8 cellular contexts compared by ENCODE assay signal in genomic region chr9:135797507-135798302, GRCh38.
DNase-seq lines count a peak whose midpoint lies in the region; ATAC-seq and TF ChIP-seq lines count a peak whose summit lies in the region.

No MANE protein-coding gene starts in this region.

- RAD21 ChIA-PET in HCT116 (lab: Charles Lee; ENCODE audit: low non-redundant PET in 1 of 2, low total read pairs in 2 of 2, uncharacterized antibody in 2 of 2, unreplicated experiment in 2 of 2) = no interaction called here

- ATAC-seq in HCT116 (peak; percentile 91), HG03565 (IDR thresholded peaks at IDR 0.05; ENCODE audit: unreplicated experiment) (no peak)
- no peak for ATAC-seq in effector memory CD8-positive, alpha-beta T cell (replicated peaks)

- H3K9me3 Mint-ChIP-seq in CD8-positive, alpha-beta memory T cell = no peaks in the 10 kb centered on the region
- no peaks in the 10 kb centered on the region for H3K9me3 Mint-ChIP-seq in effector memory CD8-positive, alpha-beta T cell

- H3K27ac ChIP-seq in HCT116 (ENCODE audit: low read depth, low read length) = no peak overlapping the region
- no peak overlapping the region for H3K27ac ChIP-seq in SK-N-SH (ENCODE audit: low read depth in 2 of 2, low read length in 1 of 2)
- H3K27ac ChIP-seq in coronary artery = peak overlapping the region in 1 of 2 donors; percentile 22
- H3K27ac ChIP-seq in CD8-positive, alpha-beta memory T cell (ENCODE audit: low read depth, low read length) = no peak overlapping the region

- H3K79me2 ChIP-seq in HCT116 (ENCODE audit: insufficient read depth, low read length) (no peaks in the 10 kb centered on the region), SK-N-SH (ENCODE audit: insufficient read depth) (no peaks in the 10 kb centered on the region)

- H4K20me1 ChIP-seq in HCT116 (ENCODE audit: insufficient read depth) (no peaks in the 10 kb centered on the region), SK-N-SH (ENCODE audit: insufficient read depth) (no peaks in the 10 kb centered on the region)

- peak; percentile 79 for TF ChIP-seq RAD21 in HCT116 (IDR thresholded peaks at IDR 0.05; ENCODE audit: low read depth)
- TF ChIP-seq RAD21 in SK-N-SH (IDR thresholded peaks at IDR 0.05; ENCODE audit: low read length) = peak; percentile 59

- intact Hi-C loops in HCT116 (cut with micrococcal nuclease) = loop anchor here (1.0 kb wide), 1 partner anchor 326 kb away; no protein-coding TSS in a partner anchor

- H3K4me2 ChIP-seq in HCT116 (ENCODE audit: low read length) (no peak overlapping the region), SK-N-SH (no peak overlapping the region)

- H3K4me3 Mint-ChIP-seq in CD8-positive, alpha-beta memory T cell = no peak overlapping the region
- H3K4me3 Mint-ChIP-seq in effector memory CD8-positive, alpha-beta T cell = no peak overlapping the region

- CTCF ChIA-PET in HCT116 (lab: Charles Lee) (interaction anchor here (0.7 to 2.6 kb wide), 3 partner anchors 9 to 325 kb away, joined by 3 to 7 read pairs (median 4); no protein-coding TSS in a partner anchor), SK-N-SH (lab: Yijun Ruan, JAX) (interaction anchor here (0.5 to 3.1 kb wide), 29 partner anchors 8 to 1559 kb away, joined by 3 to 23 read pairs (median 3); no protein-coding TSS in a partner anchor)
- CTCF ChIA-PET in CD8-positive, alpha-beta memory T cell (lab: Charles Lee) = no interaction called here

- no TSS peak for BruUV-seq in HCT116 (replicated peaks; lab: Mats Ljungman, UMichigan)

- DNase-seq in COLO668 (lab: John Stamatoyannopoulos, UW; ENCODE audit: unreplicated experiment) (peak; percentile 54), HCT116 (ENCODE audit: low read depth, low spot score) (peak; percentile 24), SK-N-SH (peak; percentile 90), coronary artery (ENCODE audit: low spot score) (no peak), medulla oblongata (ENCODE audit: extremely low spot score) (peak; percentile 50)
- no peak for DNase-seq in CD8-positive, alpha-beta memory T cell
- no peak for DNase-seq in effector memory CD8-positive, alpha-beta T cell

- H3K4me1 ChIP-seq in HCT116 (ENCODE audit: control insufficient read depth in 1 of 2, insufficient read depth in 2 of 2, low read length in 2 of 2) (peaks cover 0 to 4% of the 10 kb centered on the region in 2 experiments; a peak in 1 of 4 replicates), SK-N-SH (ENCODE audit: control insufficient read depth in 1 of 2, insufficient read depth in 2 of 2, low read depth in 1 of 2, low read length in 1 of 2) (peaks cover 0 to 6% of the 10 kb centered on the region in 2 experiments; a peak in 1 of 4 replicates)
- H3K4me1 ChIP-seq in CD8-positive, alpha-beta memory T cell (ENCODE audit: insufficient read depth, low read length) = no peaks in the 10 kb centered on the region

- TF ChIP-seq POLR2A in HCT116 (IDR thresholded peaks at IDR 0.05; ENCODE audit: borderline replicate concordance, extremely low read depth, insufficient read depth, insufficient read length) = no peak

- H3K27me3 ChIP-seq in HCT116 (ENCODE audit: insufficient read depth, low read length) = no peaks in the 10 kb centered on the region
- H3K27me3 ChIP-seq in SK-N-SH (ENCODE audit: insufficient read depth) = no peaks in the 10 kb centered on the region; the same call in 1 of the 2 replicates
- no peaks in the 10 kb centered on the region for H3K27me3 ChIP-seq in CD8-positive, alpha-beta memory T cell (ENCODE audit: insufficient read depth, low read length, poor library complexity, severe bottlenecking)

- no peaks in the 10 kb centered on the region for H3K36me3 ChIP-seq in HCT116 (ENCODE audit: control insufficient read depth in 1 of 2, insufficient read depth in 2 of 2, low read length in 2 of 2)
- H3K36me3 ChIP-seq in SK-N-SH (replicated peaks in 1 of 2; ENCODE audit: control insufficient read depth in 1 of 2, insufficient read depth in 2 of 2, low read length in 1 of 2) = no peaks in the 10 kb centered on the region
- H3K36me3 ChIP-seq in CD8-positive, alpha-beta memory T cell (ENCODE audit: insufficient read depth, low read length) = no peaks in the 10 kb centered on the region

- no peak overlapping the region for H3K9ac ChIP-seq in HCT116 (ENCODE audit: low read length)
- no peak overlapping the region for H3K9ac ChIP-seq in SK-N-SH

- no peaks in the 10 kb centered on the region for H3K36me3 Mint-ChIP-seq in CD8-positive, alpha-beta memory T cell
- peaks cover 2% of the 10 kb centered on the region for H3K36me3 Mint-ChIP-seq in effector memory CD8-positive, alpha-beta T cell (ENCODE audit: insufficient read depth)

- 37% methylated on average over 18 of the region's 24 CpGs for WGBS in SK-N-SH (ENCODE audit: low lambda C conversion rate)

- TF ChIP-seq EP300 in SK-N-SH (IDR thresholded peaks at IDR 0.05; ENCODE audit: borderline replicate concordance in 1 of 2, low read depth in 1 of 2, low read length in 1 of 2) = no peak

- H2AFZ ChIP-seq in HCT116 (ENCODE audit: low read depth, low read length, poor library complexity, severe bottlenecking) (no peak overlapping the region), SK-N-SH (ENCODE audit: low read depth) (no peak overlapping the region; the same call in 1 of the 2 replicates)

- H3F3A ChIP-seq in SK-N-SH (replicated peaks; ENCODE audit: insufficient read depth) = no peaks in the 10 kb centered on the region

- POLR2A ChIA-PET in HCT116 (lab: Charles Lee) = no interaction called here
- POLR2A ChIA-PET in SK-N-SH (lab: Yijun Ruan, JAX) = no interaction called here
- POLR2A ChIA-PET in CD8-positive, alpha-beta memory T cell (lab: Charles Lee) = no interaction called here

- H3K27ac Mint-ChIP-seq in CD8-positive, alpha-beta memory T cell = no peak overlapping the region
- H3K27ac Mint-ChIP-seq in effector memory CD8-positive, alpha-beta T cell = no peak overlapping the region

- H3K9me3 ChIP-seq in HCT116 (ENCODE audit: control insufficient read depth in 1 of 2, insufficient read depth in 1 of 2, low read depth in 1 of 2, low read length in 2 of 2) (no peaks in the 10 kb centered on the region), SK-N-SH (no peaks in the 10 kb centered on the region)
- H3K9me3 ChIP-seq in CD8-positive, alpha-beta memory T cell (ENCODE audit: low read length) = no peaks in the 10 kb centered on the region

- H3K9me2 ChIP-seq in HCT116 (ENCODE audit: insufficient read depth) (no peaks in the 10 kb centered on the region), SK-N-SH (no peaks in the 10 kb centered on the region)

- peaks cover 0 to 2% (median 0%) of the 10 kb centered on the region in 3 donors for H3K4me1 Mint-ChIP-seq in CD8-positive, alpha-beta memory T cell
- peaks cover 0 to 3% of the 10 kb centered on the region in 2 donors for H3K4me1 Mint-ChIP-seq in effector memory CD8-positive, alpha-beta T cell (ENCODE audit: low read depth in 2 of 2)

- H3K27me3 Mint-ChIP-seq in CD8-positive, alpha-beta memory T cell = no peaks in the 10 kb centered on the region
- H3K27me3 Mint-ChIP-seq in effector memory CD8-positive, alpha-beta T cell = peaks cover 0 to 10% of the 10 kb centered on the region in 2 donors

- H3K4me3 ChIP-seq in HCT116 (replicated peaks in 1 of 2; ENCODE audit: low read depth in 1 of 2, low read length in 2 of 2) (no peak overlapping the region), SK-N-SH (ENCODE audit: low read depth in 2 of 2, low read length in 1 of 2) (no peak overlapping the region), coronary artery (no peak overlapping the region)
- no peak overlapping the region for H3K4me3 ChIP-seq in CD8-positive, alpha-beta memory T cell (ENCODE audit: low read length)

- peak; percentile 74 to 95 (median 87) for TF ChIP-seq CTCF in HCT116 (IDR thresholded peaks at IDR 0.05 in 2 of 3, conservative IDR thresholded peaks at IDR 0.05 in 1 of 3; ENCODE audit: borderline replicate concordance in 1 of 3, insufficient read depth in 1 of 3, low read depth in 2 of 3, low read length in 2 of 3)
- TF ChIP-seq CTCF in SK-N-SH (IDR thresholded peaks at IDR 0.05) = peak; percentile 70
- peak; percentile 52 for TF ChIP-seq CTCF in coronary artery (IDR thresholded peaks at IDR 0.05)

TF ChIP-seq in HCT116, 20 proteins besides CTCF, POLR2A, EP300 and RAD21 (continues in another document):
- TF ChIP-seq EGR1 (IDR thresholded peaks at IDR 0.05; ENCODE audit: low read depth) (no peak), SIN3A (IDR thresholded peaks at IDR 0.05; ENCODE audit: low read depth) (no peak), ZFX (IDR thresholded peaks at IDR 0.05) (no peak), JUND (IDR thresholded peaks at IDR 0.05) (no peak)
- TF ChIP-seq, protein P1, sequence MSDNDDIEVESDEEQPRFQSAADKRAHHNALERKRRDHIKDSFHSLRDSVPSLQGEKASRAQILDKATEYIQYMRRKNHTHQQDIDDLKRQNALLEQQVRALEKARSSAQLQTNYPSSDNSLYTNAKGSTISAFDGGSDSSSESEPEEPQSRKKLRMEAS (IDR thresholded peaks at IDR 0.05) = no peak

TF ChIP-seq in SK-N-SH, 30 proteins besides CTCF, POLR2A, EP300 and RAD21:
- no peak for TF ChIP-seq MEF2A (IDR thresholded peaks at IDR 0.05; ENCODE audit: borderline replicate concordance, low read depth)
- peak; percentile 32; the same call in 1 of the 2 replicates for TF ChIP-seq SMC3 (IDR thresholded peaks at IDR 0.05; ENCODE audit: low read depth, low read length)

Comparison
In these comparisons a context has a peak if more than half of its experiments do, and no peak if none do; other contexts are left out.
1. DNase-seq: peak in COLO668 (single experiment), HCT116 (single experiment), SK-N-SH (single experiment) and medulla oblongata (single experiment); none in coronary artery (single experiment), CD8-positive, alpha-beta memory T cell (0 of 5) and effector memory CD8-positive, alpha-beta T cell (0 of 3).
2. Peak in every context shown above with its lines, with median percentiles within 50 percentile points of each other: CTCF ChIP-seq.